ENCODE assay signal across 7 cellular contexts in the genomic region with DNA sequence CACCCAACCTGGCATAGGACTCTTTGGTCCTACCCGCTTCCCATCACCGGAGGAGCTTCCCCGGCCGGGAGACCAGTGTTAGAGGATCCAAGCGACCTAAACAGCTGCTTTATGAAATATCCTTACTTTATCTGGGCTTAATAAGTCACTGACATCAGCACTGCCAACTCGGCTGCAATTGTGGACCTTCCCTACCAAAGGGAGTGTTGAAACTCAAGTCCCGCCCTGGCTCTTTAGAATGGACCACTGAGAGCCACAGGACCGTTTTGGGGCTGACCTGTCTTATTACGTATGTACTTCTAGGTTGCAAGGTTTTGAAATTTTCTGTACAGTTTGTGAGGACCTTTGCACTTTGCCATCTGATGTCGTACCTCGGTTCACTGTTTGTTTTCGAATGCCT.
"Had no signal": no experiment of that assay in that cellular context is flagged by ENCODE, and none has a peak within 500 bp of the region (broad histone marks: within the 10 kb centered on the region; RNA-seq: fewer than 3 reads in every experiment).

No MANE protein-coding gene starts in this region.

- H2AFZ ChIP-seq: GM23338 had no signal

- ATAC-seq: GM23338, K562 had no signal

- FAIRE-seq: H1, H54, K562 had no signal

- H3K4me3 ChIP-seq: GM23338, K562 had no signal

- DNase-seq: H9, HCEC 1CT, IMR-90 had no signal

- H3K4me2 ChIP-seq: GM23338 had no signal
